Comparison of ENCODE assay signal across 13 cellular contexts in genomic region chr22:35834080-35834479, GRCh38.
A peak's percentile ranks its signal among the peaks of the same experiment; 100 is the strongest.
DNase-seq lines count a peak whose midpoint lies in the region; ATAC-seq and TF ChIP-seq lines count a peak whose summit lies in the region.
"Had no signal": no experiment of that assay in that cellular context is flagged by ENCODE, and none has a peak within 500 bp of the region (broad histone marks: within the 10 kb centered on the region; RNA-seq: fewer than 3 reads in every experiment).

No MANE protein-coding gene starts in this region.

- H3K9me3 ChIP-seq in OCI-LY7 (ENCODE audit: low read length): no peaks in the 10 kb centered on the region
- H3K9me3 ChIP-seq: neutrophil had no signal

- H3K9me3 Mint-ChIP-seq in osteocyte (ENCODE audit: unreplicated experiment): no peaks in the 10 kb centered on the region
- H3K9me3 Mint-ChIP-seq in natural killer cell: no peaks in the 10 kb centered on the region
- H3K9me3 Mint-ChIP-seq: CD8-positive, alpha-beta T cell; stimulated activated memory B cell treated with anti-CD40 and anti-IgM and Interleukin-4, amounts not matched to agents 10 μg/mL and 1 μg/mL and 100 μg/mL, for 72 hours had no signal

- H3K4me1 Mint-ChIP-seq in osteocyte (ENCODE audit: unreplicated experiment) (peaks cover 58% of the 10 kb centered on the region), natural killer cell (no peaks in the 10 kb centered on the region)
- H3K4me1 Mint-ChIP-seq: stimulated activated memory B cell treated with anti-CD40 and anti-IgM and Interleukin-4, amounts not matched to agents 10 μg/mL and 1 μg/mL and 100 μg/mL, for 72 hours had no signal

- CTCF ChIA-PET in OCI-LY7 (lab: Charles Lee; ENCODE audit: unreplicated experiment): no interaction called here

- BruUV-seq in OCI-LY7 (replicated peaks; lab: Mats Ljungman, UMichigan): no TSS peak

- no peaks in the 10 kb centered on the region for H4K20me1 ChIP-seq in OCI-LY7 (ENCODE audit: insufficient read depth, low read length)

- POLR2A ChIA-PET in OCI-LY7 (lab: Charles Lee): interaction anchor here (0.5 to 0.6 kb wide), 3 partner anchors 8 to 42 kb away, joined by 3 to 6 read pairs (median 4); no protein-coding TSS in a partner anchor

- H3K27me3 Mint-ChIP-seq in osteocyte (ENCODE audit: unreplicated experiment): no peaks in the 10 kb centered on the region
- H3K27me3 Mint-ChIP-seq in natural killer cell (ENCODE audit: low read depth in 2 of 2): peaks cover 13 to 41% of the 10 kb centered on the region in 2 donors

- no peaks in the 10 kb centered on the region for H3K36me3 Mint-ChIP-seq in osteocyte (ENCODE audit: unreplicated experiment)
- H3K36me3 Mint-ChIP-seq in natural killer cell: no peaks in the 10 kb centered on the region
- H3K36me3 Mint-ChIP-seq: CD8-positive, alpha-beta T cell; stimulated activated memory B cell treated with anti-CD40 and anti-IgM and Interleukin-4, amounts not matched to agents 10 μg/mL and 1 μg/mL and 100 μg/mL, for 72 hours had no signal

- peak overlapping the region; percentile 91 for H3K4me2 ChIP-seq in OCI-LY7 (ENCODE audit: low read length)

- no peak for ATAC-seq in natural killer cell
- ATAC-seq: CD8-positive, alpha-beta T cell; stimulated activated memory B cell treated with anti-CD40 and anti-IgM and Interleukin-4, amounts not matched to agents 10 μg/mL and 1 μg/mL and 100 μg/mL, for 72 hours had no signal

- peak; percentile 3 for DNase-seq in CD1c-positive myeloid dendritic cell (ENCODE audit: extremely low spot score)
- no peak for DNase-seq in OCI-LY7 (ENCODE audit: low spot score)
- DNase-seq in epithelial cell of prostate (ENCODE audit: low read depth, low spot score): no peak
- no peak for DNase-seq in osteocyte (ENCODE audit: extremely low spot score, unreplicated experiment)
- DNase-seq in natural killer cell: no peak
- DNase-seq in NCI-H187 treated with DMSO at 0.1 percent for 48 hours (lab: John Stamatoyannopoulos, UW): no peak
- no peak for DNase-seq in GDM1 (lab: John Stamatoyannopoulos, UW)
- DNase-seq in NCI-H82 (lab: John Stamatoyannopoulos, UW): no peak
- DNase-seq: activated naive CD4-positive, alpha-beta T cell treated with Interleukin-2 at 50 U/mL for 16 hours; CD8-positive, alpha-beta T cell; NCI-H1105 treated with DMSO at 0.1 percent for 48 hours had no signal

- H3K4me3 ChIP-seq in OCI-LY7 (ENCODE audit: low read depth, low read length, poor library complexity, severe bottlenecking): no peak overlapping the region

- intact Hi-C loops in OCI-LY7 (cut with micrococcal nuclease; ENCODE audit: unreplicated experiment): no loop called here
- intact Hi-C loops in natural killer cell (cut with micrococcal nuclease): no loop called here

- peaks cover 69% of the 10 kb centered on the region for H3K79me2 ChIP-seq in OCI-LY7 (ENCODE audit: insufficient read depth, low read depth, low read length)

- no peak overlapping the region for H2AFZ ChIP-seq in OCI-LY7 (ENCODE audit: low read length)

- TF ChIP-seq CTCF in OCI-LY7 (conservative IDR thresholded peaks at IDR 0.05; ENCODE audit: low read length): no peak
- no peak for TF ChIP-seq CTCF in osteocyte (IDR thresholded peaks at IDR 0.05)
- no peak for TF ChIP-seq CTCF in natural killer cell (IDR thresholded peaks at IDR 0.05)

- H3K36me3 ChIP-seq in OCI-LY7 (ENCODE audit: insufficient read depth, low read length): peaks cover 16% of the 10 kb centered on the region; the same call in 1 of the 2 replicates
- H3K36me3 ChIP-seq: neutrophil had no signal

- H3K4me1 ChIP-seq in OCI-LY7 (ENCODE audit: insufficient read depth, low read length, poor library complexity, severe bottlenecking): peaks cover 45% of the 10 kb centered on the region

- H3K27ac ChIP-seq in OCI-LY7 (ENCODE audit: low read depth, low read length, poor library complexity, severe bottlenecking) (no peak overlapping the region), epithelial cell of prostate (peak overlapping the region; percentile 89)
- H3K27ac ChIP-seq: neutrophil had no signal

- peak overlapping the region; percentile 98 for H3K27ac Mint-ChIP-seq in osteocyte (ENCODE audit: unreplicated experiment)
- no peak overlapping the region for H3K27ac Mint-ChIP-seq in natural killer cell
- H3K27ac Mint-ChIP-seq: CD8-positive, alpha-beta T cell; stimulated activated memory B cell treated with anti-CD40 and anti-IgM and Interleukin-4, amounts not matched to agents 10 μg/mL and 1 μg/mL and 100 μg/mL, for 72 hours had no signal

- H3K4me3 Mint-ChIP-seq in osteocyte (ENCODE audit: unreplicated experiment) (peak overlapping the region; percentile 24), natural killer cell (no peak overlapping the region)
- H3K4me3 Mint-ChIP-seq: CD8-positive, alpha-beta T cell; stimulated activated memory B cell treated with anti-CD40 and anti-IgM and Interleukin-4, amounts not matched to agents 10 μg/mL and 1 μg/mL and 100 μg/mL, for 72 hours had no signal

- no peaks in the 10 kb centered on the region for H3K9me2 ChIP-seq in OCI-LY7 (ENCODE audit: insufficient read depth, low read length)
